In genomic region chr13:76886005-76886291, GRCh38 we compare ENCODE assay signal across 8 cellular contexts. TPM values are rescaled to one million over a fixed set of nuclear protein-coding genes. Genes with fewer than 3 reads are reported as not detected.
DNase-seq lines count a peak whose midpoint lies in the region; ATAC-seq and TF ChIP-seq lines count a peak whose summit lies in the region.

No MANE protein-coding gene starts in this region.

- H3K4me3 ChIP-seq in HUES64 (ENCODE audit: low read length), result peak overlapping the region; percentile 56
- peak overlapping the region; percentile 64 for H3K4me3 ChIP-seq in colonic mucosa

- WGBS in HUES64, result 0% methylated on average over 37 of the region's 37 CpGs

- H3K27ac ChIP-seq in HUES64 (ENCODE audit: low read depth, low read length), result no peak overlapping the region
- H3K27ac ChIP-seq in colonic mucosa, result peak overlapping the region; percentile 71

- no peaks in the 10 kb centered on the region for H3K9me3 Mint-ChIP-seq in nephron

- peak; percentile 12 for ATAC-seq in GM18508 (IDR thresholded peaks at IDR 0.05; ENCODE audit: insufficient read depth, unreplicated experiment)
- no peak for ATAC-seq in HG02678 (IDR thresholded peaks at IDR 0.05; ENCODE audit: unreplicated experiment)

- H3K27me3 ChIP-seq in HUES64 (ENCODE audit: insufficient read depth, low read length), result peaks cover 75% of the 10 kb centered on the region
- H3K27me3 ChIP-seq in colonic mucosa, result no peaks in the 10 kb centered on the region

- DNase-seq in colonic mucosa (no peak), NCI-H524 (lab: John Stamatoyannopoulos, UW) (no peak), T1000 (lab: John Stamatoyannopoulos, UW) (no peak), putamen (ENCODE audit: low spot score) (no peak)

- H3K4me1 Mint-ChIP-seq in nephron, result peaks cover 28% of the 10 kb centered on the region

- H3K4me1 ChIP-seq in HUES64 (ENCODE audit: insufficient read depth, low read length), result no peaks in the 10 kb centered on the region
- H3K4me1 ChIP-seq in colonic mucosa, result no peaks in the 10 kb centered on the region

- H3K4me3 Mint-ChIP-seq in nephron, result peak overlapping the region; percentile 81 to 89 (median 86)

- TF ChIP-seq CTCF in colonic mucosa (IDR thresholded peaks at IDR 0.05) (no peak), nephron (IDR thresholded peaks at IDR 0.05; ENCODE audit: unreplicated experiment in 3 of 3) (no peak)

- no peaks in the 10 kb centered on the region for H3K9me3 ChIP-seq in HUES64 (ENCODE audit: insufficient read depth, low read depth, low read length)
- H3K9me3 ChIP-seq in colonic mucosa, result no peaks in the 10 kb centered on the region

- H3K36me3 ChIP-seq in HUES64 (ENCODE audit: insufficient read depth, low read length) (no peaks in the 10 kb centered on the region), colonic mucosa (no peaks in the 10 kb centered on the region)

- peak overlapping the region in 1 of 3 experiments; percentile 44 for H3K27ac Mint-ChIP-seq in nephron

- H3K27me3 Mint-ChIP-seq in nephron (ENCODE audit: low read depth), result peaks cover 32% of the 10 kb centered on the region

- peak overlapping the region; percentile 41 for H3K9ac ChIP-seq in HUES64 (ENCODE audit: low read depth, low read length)
- peak overlapping the region; percentile 71 to 82 for H3K9ac ChIP-seq in colonic mucosa (ENCODE audit: low read depth in 2 of 2, low read length in 2 of 2)

- intact Hi-C loops in colonic mucosa (cut with DNase I), result loop anchor here (5.0 to 10.0 kb wide), 2 partner anchors 64 to 221 kb away; no protein-coding TSS in a partner anchor

- peaks cover 3% of the 10 kb centered on the region for H3K36me3 Mint-ChIP-seq in nephron (ENCODE audit: low read depth)

RNA-seq across cellular contexts. Expression of gene KCTD12, which starts 0.3 kb away (rescaled TPM):
- polyA plus RNA-seq in HUES64 (2013, experiment 1 of 2), result 4.3 TPM
- polyA plus RNA-seq in HUES64 (2013, experiment 2 of 2), result 4.4 TPM
- 10 to 100 TPM; 30.3 to 58.4 TPM for total RNA-seq in colonic mucosa
